Comparison of ENCODE assay signal across 1 cellular context in genomic region chr22:21009638-21010425, GRCh38.
TF ChIP-seq lines count a peak whose summit lies in the region.

No MANE protein-coding gene starts in this region.

TF ChIP-seq in K562, 482 proteins besides CTCF, POLR2A, EP300 and RAD21 (continued from another document and continues in another):
- TF ChIP-seq MLX (CRISPR knock-in tag; conservative IDR thresholded peaks at IDR 0.05) (peak in 1 of 2 experiments; percentile 80; a peak in 2 of 4 replicates), SIRT6 (IDR thresholded peaks at IDR 0.05; ENCODE audit: low read depth, low read length) (no peak), DLX4 (CRISPR knock-in tag; IDR thresholded peaks at IDR 0.05) (no peak), GMEB1 (CRISPR knock-in tag; IDR thresholded peaks at IDR 0.05) (no peak), ZKSCAN1 (IDR thresholded peaks at IDR 0.05; ENCODE audit: low read depth, low read length) (no peak), RBBP5 (IDR thresholded peaks at IDR 0.05; ENCODE audit: borderline replicate concordance, insufficient read depth, low read length, poor library complexity, severe bottlenecking) (no peak), NR0B1 (IDR thresholded peaks at IDR 0.05; ENCODE audit: partially characterized antibody) (no peak), ZNF282 (CRISPR knock-in tag; IDR thresholded peaks at IDR 0.05) (no peak), COPS2 (conservative IDR thresholded peaks at IDR 0.05) (no peak), DDX20 (tag; IDR thresholded peaks at IDR 0.05; ENCODE audit: low read depth) (no peak), ZBTB1 (CRISPR knock-in tag; IDR thresholded peaks at IDR 0.05; ENCODE audit: borderline replicate concordance, low read depth) (no peak), MAZ (CRISPR knock-in tag; conservative IDR thresholded peaks at IDR 0.05 in 1 of 2, IDR thresholded peaks at IDR 0.05 in 1 of 2) (no peak), ZSCAN29 (IDR thresholded peaks at IDR 0.05) (no peak), TEAD2 (tag; IDR thresholded peaks at IDR 0.05) (no peak), HNRNPLL (IDR thresholded peaks at IDR 0.05; ENCODE audit: low read depth, low read length, poor library complexity, severe bottlenecking) (no peak), NFATC3 (IDR thresholded peaks at IDR 0.05) (no peak), EP400 (IDR thresholded peaks at IDR 0.05) (no peak), HDAC8 (tag; IDR thresholded peaks at IDR 0.05) (no peak; the same call in 1 of the 2 replicates), AFF4 (CRISPR knock-in tag; IDR thresholded peaks at IDR 0.05) (no peak), GTF2E2 (tag; IDR thresholded peaks at IDR 0.05) (no peak), ETV6 (IDR thresholded peaks at IDR 0.05; ENCODE audit: borderline replicate concordance in 1 of 2, low read depth in 2 of 2, low read length in 1 of 2) (no peak), ETV6 (CRISPR knock-in tag; IDR thresholded peaks at IDR 0.05; ENCODE audit: borderline replicate concordance) (no peak), POLR3A (IDR thresholded peaks at IDR 0.05; ENCODE audit: borderline replicate concordance, extremely low read depth, insufficient read depth, insufficient read length) (no peak), REST (CRISPR knock-in tag; IDR thresholded peaks at IDR 0.05; ENCODE audit: low read depth) (peak; percentile 98), FOXP4 (CRISPR knock-in tag; IDR thresholded peaks at IDR 0.05; ENCODE audit: borderline replicate concordance) (no peak), ELK1 (CRISPR knock-in tag; IDR thresholded peaks at IDR 0.05) (no peak), TSC22D4 (tag; IDR thresholded peaks at IDR 0.05) (no peak), IRF1 (CRISPR knock-in tag; IDR thresholded peaks at IDR 0.05; ENCODE audit: borderline replicate concordance) (no peak), IFI16 (CRISPR knock-in tag; IDR thresholded peaks at IDR 0.05) (no peak), RAD51 (IDR thresholded peaks at IDR 0.05; ENCODE audit: borderline replicate concordance, low read depth) (no peak), RCOR1 (IDR thresholded peaks at IDR 0.05; ENCODE audit: borderline replicate concordance in 1 of 2, low read depth in 2 of 2, low read length in 2 of 2) (peak; percentile 23 to 80; a peak in 3 of 4 replicates), HMGXB4 (CRISPR knock-in tag; IDR thresholded peaks at IDR 0.05) (peak; percentile 95; the same call in 1 of the 2 replicates), BRD4 (IDR thresholded peaks at IDR 0.05) (no peak), SMARCE1 (IDR thresholded peaks at IDR 0.05) (no peak), CBFB (CRISPR knock-in tag; IDR thresholded peaks at IDR 0.05) (no peak), ZNF3 (CRISPR knock-in tag; IDR thresholded peaks at IDR 0.05) (no peak)
